Comparison of ENCODE assay signal across 1 cellular context in the genomic region with DNA sequence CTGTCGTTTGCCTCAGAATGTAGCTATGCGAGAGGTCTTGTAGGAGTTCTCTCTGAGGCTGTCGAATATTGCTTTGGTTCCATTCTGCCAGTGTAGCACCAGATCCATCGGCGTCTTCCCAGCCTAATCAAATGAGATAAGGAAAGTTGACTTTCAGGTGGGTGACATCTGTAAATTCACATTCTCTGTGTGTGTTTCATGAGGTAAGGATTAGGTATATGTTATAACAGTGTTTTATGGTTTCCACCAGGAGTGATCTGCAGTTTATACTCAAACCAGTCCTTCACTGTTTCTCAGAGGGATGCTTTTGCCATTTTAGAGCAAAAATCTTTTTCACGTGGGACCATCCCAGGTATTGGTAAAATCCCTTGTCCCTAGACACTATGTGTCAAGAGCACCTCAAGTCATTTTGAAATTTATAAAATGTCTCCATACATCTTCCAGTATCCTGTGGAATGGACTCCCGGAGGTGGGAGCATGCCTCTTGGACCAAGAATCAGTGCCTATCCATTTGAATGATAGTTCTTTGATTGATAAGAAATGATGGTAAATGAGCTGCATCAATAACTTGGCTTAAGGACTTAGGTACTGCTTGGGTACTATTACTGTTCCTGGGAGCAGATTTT.
A peak's percentile ranks its signal among the peaks of the same experiment; 100 is the strongest.
TF ChIP-seq lines count a peak whose summit lies in the region.

No MANE protein-coding gene starts in this region.

TF ChIP-seq in endothelial cell of umbilical vein, 7 proteins besides CTCF, POLR2A, EP300 and RAD21:
- TF ChIP-seq MYC (IDR thresholded peaks at IDR 0.05; ENCODE audit: low read depth, low read length): no peak
- TF ChIP-seq POLR2AphosphoS5 (IDR thresholded peaks at IDR 0.05; ENCODE audit: insufficient read depth, low read depth, low read length): peak; percentile 97
TF ChIP-seq in endothelial cell of umbilical vein: peak in this region for 1.
